Comparison of ENCODE assay signal across 27 cellular contexts in the genomic region with DNA sequence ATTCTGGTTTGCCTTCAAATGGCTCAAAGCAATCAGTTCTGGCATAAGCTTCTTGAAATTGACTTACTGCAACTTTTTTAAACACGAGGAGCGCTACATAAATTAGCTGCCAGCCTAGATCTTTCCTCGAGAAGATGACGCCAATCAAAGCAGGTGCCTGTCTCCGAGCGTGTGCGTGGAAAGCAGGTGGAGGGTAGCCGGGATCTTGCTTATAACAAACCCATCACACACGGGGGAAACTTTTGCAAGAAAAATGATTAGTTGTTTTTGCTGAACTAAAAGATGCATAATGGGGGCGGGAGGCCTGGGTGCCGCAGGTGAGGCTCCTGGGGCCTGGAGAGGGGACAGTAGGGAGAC.
"Had no signal": no experiment of that assay in that cellular context is flagged by ENCODE, and none has a peak within 500 bp of the region (broad histone marks: within the 10 kb centered on the region; RNA-seq: fewer than 3 reads in every experiment).

No MANE protein-coding gene starts in this region.

- H3K36me3 ChIP-seq: colonic mucosa, WERI-Rb-1 had no signal

- H3K4me3 ChIP-seq: colonic mucosa had no signal

- H3K4me1 ChIP-seq: colonic mucosa had no signal

- DNase-seq: activated CD4-positive, alpha-beta memory T cell treated with anti-CD3 and anti-CD28 coated beads for 36 hours; activated CD4-positive, alpha-beta T cell treated with anti-CD3 and anti-CD28 coated beads for 36 hours; activated CD4-positive, alpha-beta T cell treated with anti-CD3 and anti-CD28 coated beads, Interleukin-2, amount 10 ng/mL, durations not matched to agents 24 days and 14 days; activated CD4-positive, CD25-positive, alpha-beta regulatory T cell; activated CD4-positive, CD25-positive, alpha-beta regulatory T cell treated with anti-CD3 and anti-CD28 coated beads, Interleukin-2, amount 50 U/mL, for 72 hours; activated CD8-positive, alpha-beta memory T cell treated with anti-CD3 and anti-CD28 coated beads, Interleukin-2, amount 10 ng/mL, durations not matched to agents 7 days and 5 days; activated CD8-positive, alpha-beta memory T cell treated with anti-CD3 and anti-CD28 coated beads, Interleukin-2, amount 50 U/mL, for 4 hours; activated CD8-positive, alpha-beta T cell treated with anti-CD3 and anti-CD28 coated beads, Interleukin-2, amount 10 ng/mL, durations not matched to agents 7 days and 5 days; activated naive CD4-positive, alpha-beta T cell treated with anti-CD3 and anti-CD28 coated beads for 36 hours; activated T-cell treated with anti-CD3 and anti-CD28 coated beads, Interleukin-2, amount 50 U/mL, for 1 hour; activated T-cell treated with anti-CD3 and anti-CD28 coated beads, Interleukin-2, amount 50 U/mL, for 48 hours; amniotic stem cell; anterior cingulate cortex; caudate nucleus; cerebellar nuclear complex; colonic mucosa; effector CD8-positive, alpha-beta T cell; foreskin fibroblast; head of caudate nucleus; T-helper 1 cell; T-helper 17 cell; T1000; WERI-Rb-1 had no signal

- H3K27me3 ChIP-seq: colonic mucosa had no signal

- H3K27me3 Mint-ChIP-seq: activated CD4-positive, alpha-beta memory T cell treated with anti-CD3 and anti-CD28 coated beads for 36 hours; activated CD4-positive, alpha-beta T cell treated with anti-CD3 and anti-CD28 coated beads for 36 hours; activated naive CD8-positive, alpha-beta T cell; T-helper 17 cell had no signal

- H3K27ac Mint-ChIP-seq: activated CD4-positive, alpha-beta memory T cell treated with anti-CD3 and anti-CD28 coated beads for 36 hours; activated CD4-positive, alpha-beta T cell treated with anti-CD3 and anti-CD28 coated beads for 36 hours; activated CD4-positive, alpha-beta T cell treated with anti-CD3 and anti-CD28 coated beads, Interleukin-2, amount 10 ng/mL, durations not matched to agents 24 days and 14 days; activated CD8-positive, alpha-beta memory T cell treated with anti-CD3 and anti-CD28 coated beads, Interleukin-2, amount 10 ng/mL, durations not matched to agents 7 days and 5 days; activated CD8-positive, alpha-beta T cell treated with anti-CD3 and anti-CD28 coated beads, Interleukin-2, amount 10 ng/mL, durations not matched to agents 7 days and 5 days; activated naive CD4-positive, alpha-beta T cell treated with anti-CD3 and anti-CD28 coated beads for 36 hours; activated naive CD8-positive, alpha-beta T cell; activated T-helper 1 cell treated with anti-CD3 and anti-CD28 coated beads, Interleukin-12 subunit alpha, Interleukin-12 subunit beta, Interleukin-2, Interleukin-4 antibody, amounts not matched to agents 30 ng/mL and 10 ng/mL and 1 ng/mL, durations not matched to agents 14 hours and 24 hours and 36 hours; activated T-helper 2 cell treated with anti-CD3 and anti-CD28 coated beads, Interferon-gamma antibody, Interleukin-2, Interleukin-4, amounts not matched to agents 10 μg/mL and 5 μg/mL and 100 μg/mL, durations not matched to agents 14 hours and 24 hours and 36 hours; T-helper 17 cell; T-helper 2 cell treated with Interferon-gamma antibody and Interleukin-4, amounts not matched to agents 5 μg/mL and 100 μg/mL, for 36 hours had no signal

- ATAC-seq: activated CD4-positive, alpha-beta T cell treated with anti-CD3 and anti-CD28 coated beads for 36 hours; activated CD8-positive, alpha-beta memory T cell treated with anti-CD3 and anti-CD28 coated beads, Interleukin-2, amount 10 ng/mL, durations not matched to agents 7 days and 5 days; activated CD8-positive, alpha-beta T cell treated with anti-CD3 and anti-CD28 coated beads, Interleukin-2, amount 10 ng/mL, durations not matched to agents 7 days and 5 days; T-helper 17 cell had no signal

- H3K9me3 ChIP-seq: colonic mucosa had no signal

- H3K4me3 Mint-ChIP-seq: activated CD4-positive, alpha-beta memory T cell treated with anti-CD3 and anti-CD28 coated beads for 36 hours; activated CD4-positive, alpha-beta T cell treated with anti-CD3 and anti-CD28 coated beads for 36 hours; activated CD4-positive, alpha-beta T cell treated with anti-CD3 and anti-CD28 coated beads, Interleukin-2, amount 10 ng/mL, durations not matched to agents 24 days and 14 days; activated CD8-positive, alpha-beta memory T cell treated with anti-CD3 and anti-CD28 coated beads, Interleukin-2, amount 10 ng/mL, durations not matched to agents 7 days and 5 days; activated CD8-positive, alpha-beta T cell treated with anti-CD3 and anti-CD28 coated beads, Interleukin-2, amount 10 ng/mL, durations not matched to agents 7 days and 5 days; activated naive CD4-positive, alpha-beta T cell treated with anti-CD3 and anti-CD28 coated beads for 36 hours; activated naive CD8-positive, alpha-beta T cell; activated T-helper 1 cell treated with anti-CD3 and anti-CD28 coated beads, Interleukin-12 subunit alpha, Interleukin-12 subunit beta, Interleukin-2, Interleukin-4 antibody, amounts not matched to agents 30 ng/mL and 10 ng/mL and 1 ng/mL, durations not matched to agents 14 hours and 24 hours and 36 hours; T-helper 17 cell; T-helper 2 cell treated with Interferon-gamma antibody and Interleukin-4, amounts not matched to agents 5 μg/mL and 100 μg/mL, for 36 hours had no signal

- H3K27ac ChIP-seq: colonic mucosa, WERI-Rb-1 had no signal
